ENCODE assay signal across 21 cellular contexts in genomic region chr14:43285575-43285974, GRCh38.
"Had no signal": no experiment of that assay in that cellular context is flagged by ENCODE, and none has a peak within 500 bp of the region (broad histone marks: within the 10 kb centered on the region; RNA-seq: fewer than 3 reads in every experiment).

No MANE protein-coding gene starts in this region.

- DNase-seq: natural killer cell; occipital lobe; ovary; posterior cingulate gyrus; psoas muscle; right cardiac atrium; spleen; stimulated activated CD4-positive, alpha-beta T cell treated with anti-CD3 and anti-CD28 coated beads, Interleukin-12 subunit alpha, Interleukin-12 subunit beta, amount 100 ng/mL, for 4 hours; stimulated activated CD4-positive, alpha-beta T cell treated with anti-CD3 and anti-CD28 coated beads, Interleukin-1b, Interleukin-23, amount 100 ng/mL, for 48 hours; stimulated activated CD4-positive, alpha-beta T cell treated with anti-CD3 and anti-CD28 coated beads, Interleukin-4, amount 100 ng/mL, for 1 hour; stimulated activated CD4-positive, alpha-beta T cell treated with anti-CD3 and anti-CD28 coated beads, Interleukin-4, amount 100 ng/mL, for 4 hours; stimulated activated CD8-positive, alpha-beta memory T cell treated with anti-CD3 and anti-CD28 coated beads, Interleukin-4, amount 100 ng/mL, for 48 hours; stimulated activated naive CD4-positive, alpha-beta T cell; stimulated activated naive CD8-positive, alpha-beta T cell treated with anti-CD3 and anti-CD28 coated beads, Interleukin-15, amount 100 ng/mL, for 72 hours; stimulated activated naive CD8-positive, alpha-beta T cell treated with anti-CD3 and anti-CD28 coated beads, Interleukin-15, Interleukin-2, amounts not matched to agents 100 U/mL and 50 U/mL, for 24 hours; substantia nigra; testis; tibial artery; transverse colon; upper lobe of right lung; uterus had no signal
